9 cellular contexts compared by ENCODE assay signal in genomic region chr18:72867721-72868665, GRCh38. TPM values are rescaled to one million over a fixed set of nuclear protein-coding genes. Genes with fewer than 3 reads are reported as not detected.
DNase-seq lines count a peak whose midpoint lies in the region; ATAC-seq and TF ChIP-seq lines count a peak whose summit lies in the region.
"Had no signal": no experiment of that assay in that cellular context is flagged by ENCODE, and none has a peak within 500 bp of the region (broad histone marks: within the 10 kb centered on the region; RNA-seq: fewer than 3 reads in every experiment).

TSS of gene NETO1 (minus strand) at chr18:72867987. CDS start at chr18:72867291, 696 bp downstream.

- peaks cover 19% of the 10 kb centered on the region for H3K4me1 Mint-ChIP-seq in progenitor cell of endocrine pancreas (ENCODE audit: low read depth)

- ATAC-seq in GM21825 (IDR thresholded peaks at IDR 0.05; ENCODE audit: unreplicated experiment), result no peak
- ATAC-seq in activated naive CD4-positive, alpha-beta T cell treated with anti-CD3 and anti-CD28 coated beads, Interleukin-2, amount 50 U/mL, for 72 hours, result no peak

- peaks cover 11% of the 10 kb centered on the region for H3K36me3 Mint-ChIP-seq in progenitor cell of endocrine pancreas (ENCODE audit: insufficient read depth)
- H3K36me3 Mint-ChIP-seq in activated naive CD4-positive, alpha-beta T cell treated with anti-CD3 and anti-CD28 coated beads, Interleukin-2, amount 50 U/mL, for 72 hours, result peaks cover 0 to 18% of the 10 kb centered on the region in 2 donors
- H3K36me3 Mint-ChIP-seq: activated naive CD8-positive, alpha-beta T cell had no signal

- TF ChIP-seq CTCF in GM06990 (IDR thresholded peaks at IDR 0.05; ENCODE audit: insufficient read depth, low read length, poor library complexity, severe bottlenecking), result no peak
- TF ChIP-seq CTCF in progenitor cell of endocrine pancreas (IDR thresholded peaks at IDR 0.05; ENCODE audit: unreplicated experiment), result no peak

- no peaks in the 10 kb centered on the region for H3K9me3 Mint-ChIP-seq in progenitor cell of endocrine pancreas (ENCODE audit: low read depth)
- H3K9me3 Mint-ChIP-seq in activated naive CD4-positive, alpha-beta T cell treated with anti-CD3 and anti-CD28 coated beads, Interleukin-2, amount 50 U/mL, for 72 hours, result peaks cover 0 to 8% of the 10 kb centered on the region in 2 donors

- peak within 1 kb of the TSS; percentile 85 for H3K4me3 Mint-ChIP-seq in progenitor cell of endocrine pancreas (ENCODE audit: low read depth)
- H3K4me3 Mint-ChIP-seq: activated naive CD8-positive, alpha-beta T cell had no signal

- no peaks in the 10 kb centered on the region for H3K27me3 ChIP-seq in GM06990 (replicated peaks; ENCODE audit: control insufficient read depth, insufficient read depth, low read length)

- peaks cover 26% of the 10 kb centered on the region for H3K27me3 Mint-ChIP-seq in progenitor cell of endocrine pancreas

- peak within 1 kb of the TSS; percentile 81 for H3K27ac Mint-ChIP-seq in progenitor cell of endocrine pancreas
- H3K27ac Mint-ChIP-seq in activated naive CD4-positive, alpha-beta T cell treated with anti-CD3 and anti-CD28 coated beads, Interleukin-2, amount 50 U/mL, for 72 hours, result no peak within 1 kb of the TSS
- H3K27ac Mint-ChIP-seq: activated naive CD8-positive, alpha-beta T cell had no signal

- DNase-seq in GM06990 (ENCODE audit: extremely low read depth, insufficient read length) (no peak), HPDE6-E6E7 (ENCODE audit: extremely low spot score) (peak; percentile 27), ecto neural progenitor cell (ENCODE audit: low spot score) (peak; percentile 67), progenitor cell of endocrine pancreas (ENCODE audit: low spot score, unreplicated experiment) (peak; percentile 42), NCI-H526 (lab: John Stamatoyannopoulos, UW) (no peak)
- DNase-seq in activated naive CD4-positive, alpha-beta T cell treated with anti-CD3 and anti-CD28 coated beads, Interleukin-2, amount 50 U/mL, for 72 hours (ENCODE audit: low spot score in 2 of 2), result no peak
- DNase-seq in activated CD4-positive, alpha-beta T cell treated with anti-CD3 and anti-CD28 coated beads, Interleukin-2, amount 50 U/mL, for 4 hours, result no peak

- no peaks in the 10 kb centered on the region for H3K36me3 ChIP-seq in GM06990 (ENCODE audit: control insufficient read depth, insufficient read depth, low read length)

- H3K4me3 ChIP-seq in GM06990 (replicated peaks; ENCODE audit: low read depth, low read length), result peak within 1 kb of the TSS; percentile 22

RNA-seq across cellular contexts. Expression of gene NETO1, which starts in this region (rescaled TPM):
- total RNA-seq in progenitor cell of endocrine pancreas, result 52.4 and 57.5 TPM in 2 replicates
- total RNA-seq in activated naive CD4-positive, alpha-beta T cell treated with anti-CD3 and anti-CD28 coated beads, Interleukin-2, amount 50 U/mL, for 72 hours, result not detected

Comparison
In these comparisons a context has a peak if more than half of its experiments do, and no peak if none do; other contexts are left out.
1. RNA of gene NETO1 (total RNA-seq): 52.4 to 57.5 TPM in progenitor cell of endocrine pancreas; not detected in activated naive CD4-positive, alpha-beta T cell treated with anti-CD3 and anti-CD28 coated beads, Interleukin-2, amount 50 U/mL, for 72 hours; every median in the first group is over 10 times any median in the second.
2. DNase-seq: peak in HPDE6-E6E7 (single experiment), ecto neural progenitor cell (single experiment) and progenitor cell of endocrine pancreas (single experiment); none in GM06990 (single experiment), activated naive CD4-positive, alpha-beta T cell treated with anti-CD3 and anti-CD28 coated beads, Interleukin-2, amount 50 U/mL, for 72 hours (0 of 2), NCI-H526 (0 of 2) and activated CD4-positive, alpha-beta T cell treated with anti-CD3 and anti-CD28 coated beads, Interleukin-2, amount 50 U/mL, for 4 hours (0 of 2).